1 cellular context compared by ENCODE assay signal in the genomic region with DNA sequence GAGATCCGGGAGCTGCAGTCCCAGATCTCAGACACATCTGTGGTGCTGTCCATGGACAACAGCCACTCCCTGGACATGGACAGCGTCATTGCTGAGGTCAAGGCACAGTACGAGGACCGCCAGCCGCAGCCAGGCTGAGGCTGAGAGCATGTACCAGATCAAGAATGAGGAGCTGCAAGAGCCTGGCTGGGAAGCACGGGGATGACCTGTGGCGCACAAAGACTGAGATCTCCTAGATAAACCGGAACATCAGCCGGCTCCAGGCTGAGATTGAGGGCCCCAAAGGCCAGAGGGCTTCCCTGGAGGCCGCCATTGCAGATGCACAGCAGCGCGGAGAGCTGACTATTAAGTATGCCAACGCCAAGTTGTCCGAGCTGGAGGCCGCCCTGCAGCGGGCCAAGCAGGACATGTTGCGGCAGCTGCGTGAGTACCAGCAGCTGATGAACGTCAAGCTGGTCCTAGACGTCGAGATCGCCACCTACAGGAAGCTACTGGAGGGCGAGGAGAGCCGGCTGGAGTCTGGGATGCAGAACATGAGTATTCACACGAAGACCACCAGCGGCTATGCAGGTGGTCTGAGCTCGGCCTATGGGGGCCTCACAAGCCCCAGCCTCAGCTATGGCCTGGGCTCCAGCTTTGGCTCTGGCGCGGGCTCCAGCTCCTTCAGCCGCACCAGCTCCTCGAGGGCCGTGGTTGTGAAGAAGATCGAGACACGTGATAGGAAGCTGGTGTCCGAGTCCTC.
TF ChIP-seq lines count a peak whose summit lies in the region.

No MANE protein-coding gene starts in this region.

TF ChIP-seq in GM23338, 12 proteins besides CTCF, POLR2A, EP300 and RAD21 (continued from another document):
- TF ChIP-seq, protein P1, sequence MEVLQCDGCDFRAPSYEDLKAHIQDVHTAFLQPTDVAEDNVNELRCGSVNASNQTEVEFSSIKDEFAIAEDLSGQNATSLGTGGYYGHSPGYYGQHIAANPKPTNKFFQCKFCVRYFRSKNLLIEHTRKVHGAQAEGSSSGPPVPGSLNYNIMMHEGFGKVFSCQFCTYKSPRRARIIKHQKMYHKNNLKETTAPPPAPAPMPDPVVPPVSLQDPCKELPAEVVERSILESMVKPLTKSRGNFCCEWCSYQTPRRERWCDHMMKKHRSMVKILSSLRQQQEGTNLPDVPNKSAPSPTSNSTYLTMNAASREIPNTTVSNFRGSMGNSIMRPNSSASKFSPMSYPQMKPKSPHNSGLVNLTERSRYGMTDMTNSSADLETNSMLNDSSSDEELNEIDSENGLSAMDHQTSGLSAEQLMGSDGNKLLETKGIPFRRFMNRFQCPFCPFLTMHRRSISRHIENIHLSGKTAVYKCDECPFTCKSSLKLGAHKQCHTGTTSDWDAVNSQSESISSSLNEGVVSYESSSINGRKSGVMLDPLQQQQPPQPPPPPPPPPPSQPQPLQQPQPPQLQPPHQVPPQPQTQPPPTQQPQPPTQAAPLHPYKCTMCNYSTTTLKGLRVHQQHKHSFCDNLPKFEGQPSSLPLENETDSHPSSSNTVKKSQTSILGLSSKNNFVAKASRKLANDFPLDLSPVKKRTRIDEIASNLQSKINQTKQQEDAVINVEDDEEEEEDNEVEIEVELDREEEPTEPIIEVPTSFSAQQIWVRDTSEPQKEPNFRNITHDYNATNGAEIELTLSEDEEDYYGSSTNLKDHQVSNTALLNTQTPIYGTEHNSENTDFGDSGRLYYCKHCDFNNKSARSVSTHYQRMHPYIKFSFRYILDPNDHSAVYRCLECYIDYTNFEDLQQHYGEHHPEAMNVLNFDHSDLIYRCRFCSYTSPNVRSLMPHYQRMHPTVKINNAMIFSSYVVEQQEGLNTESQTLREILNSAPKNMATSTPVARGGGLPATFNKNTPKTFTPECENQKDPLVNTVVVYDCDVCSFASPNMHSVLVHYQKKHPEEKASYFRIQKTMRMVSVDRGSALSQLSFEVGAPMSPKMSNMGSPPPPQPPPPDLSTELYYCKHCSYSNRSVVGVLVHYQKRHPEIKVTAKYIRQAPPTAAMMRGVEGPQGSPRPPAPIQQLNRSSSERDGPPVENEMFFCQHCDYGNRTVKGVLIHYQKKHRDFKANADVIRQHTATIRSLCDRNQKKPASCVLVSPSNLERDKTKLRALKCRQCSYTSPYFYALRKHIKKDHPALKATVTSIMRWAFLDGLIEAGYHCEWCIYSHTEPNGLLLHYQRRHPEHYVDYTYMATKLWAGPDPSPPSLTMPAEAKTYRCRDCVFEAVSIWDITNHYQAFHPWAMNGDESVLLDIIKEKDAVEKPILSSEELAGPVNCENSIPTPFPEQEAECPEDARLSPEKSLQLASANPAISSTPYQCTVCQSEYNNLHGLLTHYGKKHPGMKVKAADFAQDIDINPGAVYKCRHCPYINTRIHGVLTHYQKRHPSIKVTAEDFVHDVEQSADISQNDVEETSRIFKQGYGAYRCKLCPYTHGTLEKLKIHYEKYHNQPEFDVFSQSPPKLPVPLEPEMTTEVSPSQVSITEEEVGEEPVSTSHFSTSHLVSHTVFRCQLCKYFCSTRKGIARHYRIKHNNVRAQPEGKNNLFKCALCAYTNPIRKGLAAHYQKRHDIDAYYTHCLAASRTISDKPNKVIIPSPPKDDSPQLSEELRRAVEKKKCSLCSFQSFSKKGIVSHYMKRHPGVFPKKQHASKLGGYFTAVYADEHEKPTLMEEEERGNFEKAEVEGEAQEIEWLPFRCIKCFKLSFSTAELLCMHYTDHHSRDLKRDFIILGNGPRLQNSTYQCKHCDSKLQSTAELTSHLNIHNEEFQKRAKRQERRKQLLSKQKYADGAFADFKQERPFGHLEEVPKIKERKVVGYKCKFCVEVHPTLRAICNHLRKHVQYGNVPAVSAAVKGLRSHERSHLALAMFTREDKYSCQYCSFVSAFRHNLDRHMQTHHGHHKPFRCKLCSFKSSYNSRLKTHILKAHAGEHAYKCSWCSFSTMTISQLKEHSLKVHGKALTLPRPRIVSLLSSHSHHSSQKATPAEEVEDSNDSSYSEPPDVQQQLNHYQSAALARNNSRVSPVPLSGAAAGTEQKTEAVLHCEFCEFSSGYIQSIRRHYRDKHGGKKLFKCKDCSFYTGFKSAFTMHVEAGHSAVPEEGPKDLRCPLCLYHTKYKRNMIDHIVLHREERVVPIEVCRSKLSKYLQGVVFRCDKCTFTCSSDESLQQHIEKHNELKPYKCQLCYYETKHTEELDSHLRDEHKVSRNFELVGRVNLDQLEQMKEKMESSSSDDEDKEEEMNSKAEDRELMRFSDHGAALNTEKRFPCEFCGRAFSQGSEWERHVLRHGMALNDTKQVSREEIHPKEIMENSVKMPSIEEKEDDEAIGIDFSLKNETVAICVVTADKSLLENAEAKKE (CRISPR knock-in tag; IDR thresholded peaks at IDR 0.05), result peak; percentile 54; the same call in 1 of the 2 replicates
TF ChIP-seq in GM23338: peak in this region for 1.
